Comparison of ENCODE assay signal across 1 cellular context in the genomic region with DNA sequence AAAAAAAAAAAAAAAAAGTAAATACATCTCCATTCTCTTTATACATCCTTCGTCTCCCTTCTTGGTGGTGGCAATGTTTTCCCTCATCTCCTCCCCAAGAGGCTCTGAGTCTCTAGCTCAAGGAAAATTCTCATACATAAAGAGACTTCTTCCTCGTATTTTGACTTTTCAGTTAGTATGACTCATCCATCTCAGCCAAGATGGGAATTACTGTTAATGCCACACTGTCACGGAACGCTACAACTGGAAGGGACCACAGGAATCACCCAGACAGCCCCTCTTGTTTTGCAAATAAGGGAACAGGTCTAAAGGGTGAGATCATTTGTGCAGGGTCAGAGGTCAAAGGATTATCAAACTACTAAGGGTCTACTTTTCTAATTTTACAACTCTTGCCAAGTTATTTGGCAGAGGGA.
TF ChIP-seq lines count a peak whose summit lies in the region.

No MANE protein-coding gene starts in this region.

TF ChIP-seq in HEK293, 187 proteins besides CTCF, POLR2A, EP300 and RAD21 (continued from another document and continues in another):
- no peak for TF ChIP-seq ELK4 (IDR thresholded peaks at IDR 0.05; ENCODE audit: borderline replicate concordance, low read depth, low read length)
- no peak for TF ChIP-seq ZBTB20 (tag by site-specific recombination; IDR thresholded peaks at IDR 0.05)
- 0 out of 2 replicates have a peak, but pooled peaks have one; percentile 12 for TF ChIP-seq ZXDB (tag by site-specific recombination; IDR thresholded peaks at IDR 0.05)
- TF ChIP-seq ZNF473 (tag by site-specific recombination; IDR thresholded peaks at IDR 0.05): no peak
- no peak for TF ChIP-seq HOXD13 (CRISPR knock-in tag; IDR thresholded peaks at IDR 0.05; ENCODE audit: borderline replicate concordance)
- TF ChIP-seq KLF7 (tag by site-specific recombination; IDR thresholded peaks at IDR 0.05; ENCODE audit: borderline replicate concordance): no peak
- TF ChIP-seq ZNF23 (tag by site-specific recombination; IDR thresholded peaks at IDR 0.05; ENCODE audit: borderline replicate concordance): no peak
- TF ChIP-seq, protein P1, sequence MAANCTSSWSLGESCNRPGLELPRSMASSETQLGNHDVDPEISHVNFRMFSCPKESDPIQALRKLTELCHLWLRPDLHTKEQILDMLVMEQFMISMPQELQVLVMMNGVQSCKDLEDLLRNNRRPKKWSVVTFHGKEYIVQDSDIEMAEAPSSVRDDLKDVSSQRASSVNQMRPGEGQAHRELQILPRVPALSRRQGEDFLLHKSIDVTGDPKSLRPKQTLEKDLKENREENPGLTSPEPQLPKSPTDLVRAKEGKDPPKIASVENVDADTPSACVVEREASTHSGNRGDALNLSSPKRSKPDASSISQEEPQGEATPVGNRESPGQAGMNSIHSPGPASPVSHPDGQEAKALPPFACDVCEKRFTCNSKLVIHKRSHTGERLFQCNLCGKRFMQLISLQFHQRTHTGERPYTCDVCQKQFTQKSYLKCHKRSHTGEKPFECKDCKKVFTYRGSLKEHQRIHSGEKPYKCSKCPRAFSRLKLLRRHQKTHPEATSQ (tag by site-specific recombination; IDR thresholded peaks at IDR 0.05): no peak
- TF ChIP-seq ZNF785 (tag by site-specific recombination; IDR thresholded peaks at IDR 0.05): no peak
- TF ChIP-seq ZBTB8A (tag by site-specific recombination; IDR thresholded peaks at IDR 0.05): no peak
- no peak for TF ChIP-seq KLF1 (tag by site-specific recombination; IDR thresholded peaks at IDR 0.05)
- TF ChIP-seq SP3 (tag by site-specific recombination; IDR thresholded peaks at IDR 0.05): no peak
- TF ChIP-seq ZNF398 (tag by site-specific recombination; IDR thresholded peaks at IDR 0.05): no peak
- TF ChIP-seq ZNF146 (tag by site-specific recombination; IDR thresholded peaks at IDR 0.05): no peak
- TF ChIP-seq RBAK (tag by site-specific recombination; IDR thresholded peaks at IDR 0.05): no peak
- TF ChIP-seq, protein P2, sequence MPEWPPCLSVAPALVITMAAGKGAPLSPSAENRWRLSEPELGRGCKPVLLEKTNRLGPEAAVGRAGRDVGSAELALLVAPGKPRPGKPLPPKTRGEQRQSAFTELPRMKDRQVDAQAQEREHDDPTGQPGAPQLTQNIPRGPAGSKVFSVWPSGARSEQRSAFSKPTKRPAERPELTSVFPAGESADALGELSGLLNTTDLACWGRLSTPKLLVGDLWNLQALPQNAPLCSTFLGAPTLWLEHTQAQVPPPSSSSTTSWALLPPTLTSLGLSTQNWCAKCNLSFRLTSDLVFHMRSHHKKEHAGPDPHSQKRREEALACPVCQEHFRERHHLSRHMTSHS (tag by site-specific recombination; IDR thresholded peaks at IDR 0.05): no peak
- TF ChIP-seq GLIS2 (tag by site-specific recombination; IDR thresholded peaks at IDR 0.05): no peak
- no peak for TF ChIP-seq ZNF24 (tag by site-specific recombination; IDR thresholded peaks at IDR 0.05)
- no peak for TF ChIP-seq ZNF140 (tag by site-specific recombination; IDR thresholded peaks at IDR 0.05)
- TF ChIP-seq ZNF510 (tag by site-specific recombination; IDR thresholded peaks at IDR 0.05; ENCODE audit: insufficient replicate concordance): no peak
- TF ChIP-seq BCL11A (tag by site-specific recombination; IDR thresholded peaks at IDR 0.05; ENCODE audit: low read depth): no peak
- no peak for TF ChIP-seq HOXC10 (CRISPR knock-in tag; IDR thresholded peaks at IDR 0.05)
- no peak for TF ChIP-seq MYNN (tag by site-specific recombination; IDR thresholded peaks at IDR 0.05; ENCODE audit: borderline replicate concordance)
- no peak for TF ChIP-seq ZNF704 (tag by site-specific recombination; IDR thresholded peaks at IDR 0.05)
- TF ChIP-seq ZNF777 (tag by site-specific recombination; IDR thresholded peaks at IDR 0.05; ENCODE audit: borderline replicate concordance): no peak
- peak; percentile 24; the same call in 1 of the 2 replicates for TF ChIP-seq ZSCAN30 (tag by site-specific recombination; IDR thresholded peaks at IDR 0.05)
- no peak for TF ChIP-seq ZNF596 (tag by site-specific recombination; IDR thresholded peaks at IDR 0.05)
- TF ChIP-seq ZBTB6 (tag by site-specific recombination; IDR thresholded peaks at IDR 0.05): no peak
- no peak for TF ChIP-seq ZNF791 (tag by site-specific recombination; IDR thresholded peaks at IDR 0.05)
- no peak for TF ChIP-seq ZNF48 (tag by site-specific recombination; IDR thresholded peaks at IDR 0.05)
- TF ChIP-seq ZNF610 (tag by site-specific recombination; IDR thresholded peaks at IDR 0.05; ENCODE audit: borderline replicate concordance): no peak
- TF ChIP-seq ZNF16 (tag by site-specific recombination; IDR thresholded peaks at IDR 0.05; ENCODE audit: low read depth): no peak
- TF ChIP-seq ZNF37A (tag by site-specific recombination; IDR thresholded peaks at IDR 0.05): no peak
- TF ChIP-seq, protein P3, sequence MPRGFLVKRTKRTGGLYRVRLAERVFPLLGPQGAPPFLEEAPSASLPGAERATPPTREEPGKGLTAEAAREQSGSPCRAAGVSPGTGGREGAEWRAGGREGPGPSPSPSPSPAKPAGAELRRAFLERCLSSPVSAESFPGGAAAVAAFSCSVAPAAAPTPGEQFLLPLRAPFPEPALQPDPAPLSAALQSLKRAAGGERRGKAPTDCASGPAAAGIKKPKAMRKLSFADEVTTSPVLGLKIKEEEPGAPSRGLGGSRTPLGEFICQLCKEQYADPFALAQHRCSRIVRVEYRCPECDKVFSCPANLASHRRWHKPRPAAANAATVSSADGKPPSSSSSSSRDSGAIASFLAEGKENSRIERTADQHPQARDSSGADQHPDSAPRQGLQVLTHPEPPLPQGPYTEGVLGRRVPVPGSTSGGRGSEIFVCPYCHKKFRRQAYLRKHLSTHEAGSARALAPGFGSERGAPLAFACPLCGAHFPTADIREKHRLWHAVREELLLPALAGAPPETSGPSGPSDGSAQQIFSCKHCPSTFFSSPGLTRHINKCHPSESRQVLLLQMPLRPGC (tag by site-specific recombination; IDR thresholded peaks at IDR 0.05): peak; percentile 59; the same call in 1 of the 2 replicates
- TF ChIP-seq, protein P4, sequence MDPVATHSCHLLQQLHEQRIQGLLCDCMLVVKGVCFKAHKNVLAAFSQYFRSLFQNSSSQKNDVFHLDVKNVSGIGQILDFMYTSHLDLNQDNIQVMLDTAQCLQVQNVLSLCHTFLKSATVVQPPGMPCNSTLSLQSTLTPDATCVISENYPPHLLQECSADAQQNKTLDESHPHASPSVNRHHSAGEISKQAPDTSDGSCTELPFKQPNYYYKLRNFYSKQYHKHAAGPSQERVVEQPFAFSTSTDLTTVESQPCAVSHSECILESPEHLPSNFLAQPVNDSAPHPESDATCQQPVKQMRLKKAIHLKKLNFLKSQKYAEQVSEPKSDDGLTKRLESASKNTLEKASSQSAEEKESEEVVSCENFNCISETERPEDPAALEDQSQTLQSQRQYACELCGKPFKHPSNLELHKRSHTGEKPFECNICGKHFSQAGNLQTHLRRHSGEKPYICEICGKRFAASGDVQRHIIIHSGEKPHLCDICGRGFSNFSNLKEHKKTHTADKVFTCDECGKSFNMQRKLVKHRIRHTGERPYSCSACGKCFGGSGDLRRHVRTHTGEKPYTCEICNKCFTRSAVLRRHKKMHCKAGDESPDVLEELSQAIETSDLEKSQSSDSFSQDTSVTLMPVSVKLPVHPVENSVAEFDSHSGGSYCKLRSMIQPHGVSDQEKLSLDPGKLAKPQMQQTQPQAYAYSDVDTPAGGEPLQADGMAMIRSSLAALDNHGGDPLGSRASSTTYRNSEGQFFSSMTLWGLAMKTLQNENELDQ (tag by site-specific recombination; IDR thresholded peaks at IDR 0.05; ENCODE audit: low read depth): no peak
- no peak for TF ChIP-seq ZNF138 (tag by site-specific recombination; IDR thresholded peaks at IDR 0.05; ENCODE audit: borderline replicate concordance)
- TF ChIP-seq, protein P5, sequence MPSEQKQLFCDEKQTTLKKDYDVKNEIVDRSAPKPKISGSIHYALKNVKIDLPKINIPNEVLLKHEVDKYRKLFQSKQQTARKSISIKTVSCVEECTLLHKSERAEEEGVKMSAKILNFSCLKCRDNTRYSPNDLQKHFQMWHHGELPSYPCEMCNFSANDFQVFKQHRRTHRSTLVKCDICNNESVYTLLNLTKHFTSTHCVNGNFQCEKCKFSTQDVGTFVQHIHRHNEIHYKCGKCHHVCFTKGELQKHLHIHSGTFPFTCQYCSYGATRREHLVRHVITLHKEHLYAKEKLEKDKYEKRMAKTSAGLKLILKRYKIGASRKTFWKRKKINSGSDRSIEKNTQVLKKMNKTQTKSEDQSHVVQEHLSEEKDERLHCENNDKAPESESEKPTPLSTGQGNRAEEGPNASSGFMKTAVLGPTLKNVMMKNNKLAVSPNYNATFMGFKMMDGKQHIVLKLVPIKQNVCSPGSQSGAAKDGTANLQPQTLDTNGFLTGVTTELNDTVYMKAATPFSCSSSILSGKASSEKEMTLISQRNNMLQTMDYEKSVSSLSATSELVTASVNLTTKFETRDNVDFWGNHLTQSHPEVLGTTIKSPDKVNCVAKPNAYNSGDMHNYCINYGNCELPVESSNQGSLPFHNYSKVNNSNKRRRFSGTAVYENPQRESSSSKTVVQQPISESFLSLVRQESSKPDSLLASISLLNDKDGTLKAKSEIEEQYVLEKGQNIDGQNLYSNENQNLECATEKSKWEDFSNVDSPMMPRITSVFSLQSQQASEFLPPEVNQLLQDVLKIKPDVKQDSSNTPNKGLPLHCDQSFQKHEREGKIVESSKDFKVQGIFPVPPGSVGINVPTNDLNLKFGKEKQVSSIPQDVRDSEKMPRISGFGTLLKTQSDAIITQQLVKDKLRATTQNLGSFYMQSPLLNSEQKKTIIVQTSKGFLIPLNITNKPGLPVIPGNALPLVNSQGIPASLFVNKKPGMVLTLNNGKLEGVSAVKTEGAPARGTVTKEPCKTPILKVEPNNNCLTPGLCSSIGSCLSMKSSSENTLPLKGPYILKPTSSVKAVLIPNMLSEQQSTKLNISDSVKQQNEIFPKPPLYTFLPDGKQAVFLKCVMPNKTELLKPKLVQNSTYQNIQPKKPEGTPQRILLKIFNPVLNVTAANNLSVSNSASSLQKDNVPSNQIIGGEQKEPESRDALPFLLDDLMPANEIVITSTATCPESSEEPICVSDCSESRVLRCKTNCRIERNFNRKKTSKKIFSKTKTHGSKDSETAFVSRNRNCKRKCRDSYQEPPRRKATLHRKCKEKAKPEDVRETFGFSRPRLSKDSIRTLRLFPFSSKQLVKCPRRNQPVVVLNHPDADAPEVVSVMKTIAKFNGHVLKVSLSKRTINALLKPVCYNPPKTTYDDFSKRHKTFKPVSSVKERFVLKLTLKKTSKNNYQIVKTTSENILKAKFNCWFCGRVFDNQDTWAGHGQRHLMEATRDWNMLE (tag by site-specific recombination; conservative IDR thresholded peaks at IDR 0.05; ENCODE audit: low read depth): peak; percentile 20; the same call in 1 of the 2 replicates
- no peak for TF ChIP-seq ZSCAN18 (tag by site-specific recombination; IDR thresholded peaks at IDR 0.05)
- no peak for TF ChIP-seq SALL2 (tag by site-specific recombination; IDR thresholded peaks at IDR 0.05; ENCODE audit: borderline replicate concordance)
- TF ChIP-seq ZNF214 (tag by site-specific recombination; IDR thresholded peaks at IDR 0.05; ENCODE audit: borderline replicate concordance): no peak
